Comparison of ENCODE assay signal across 22 cellular contexts in genomic region chr9:37383876-37384715, GRCh38. TPM values are rescaled to one million over a fixed set of nuclear protein-coding genes. Genes with fewer than 3 reads are reported as not detected.
A peak's percentile ranks its signal among the peaks of the same experiment; 100 is the strongest.
DNase-seq lines count a peak whose midpoint lies in the region; ATAC-seq, FAIRE-seq and TF ChIP-seq lines count a peak whose summit lies in the region.
"Had no signal": no experiment of that assay in that cellular context is flagged by ENCODE, and none has a peak within 500 bp of the region (broad histone marks: within the 10 kb centered on the region; RNA-seq: fewer than 3 reads in every experiment).

No MANE protein-coding gene starts in this region.

- H3K36me3 ChIP-seq in Karpas-422 (ENCODE audit: insufficient read depth, low read length) = peaks cover 4% of the 10 kb centered on the region; the same call in 1 of the 2 replicates
- no peaks in the 10 kb centered on the region for H3K36me3 ChIP-seq in neural progenitor cell
- no peaks in the 10 kb centered on the region for H3K36me3 ChIP-seq in small intestine (ENCODE audit: control insufficient read depth in 2 of 2, insufficient read depth in 2 of 2, low read length in 2 of 2)
- H3K36me3 ChIP-seq: MG63 had no signal

- H4K20me1 ChIP-seq in Karpas-422 (ENCODE audit: insufficient read depth, low read depth, low read length) = no peaks in the 10 kb centered on the region
- no peaks in the 10 kb centered on the region for H4K20me1 ChIP-seq in neural progenitor cell (ENCODE audit: low read depth)

- H3K4me3 Mint-ChIP-seq in WTC11 = no peak overlapping the region
- H3K4me3 Mint-ChIP-seq in neural progenitor cell = no peak overlapping the region
- no peak overlapping the region for H3K4me3 Mint-ChIP-seq in T-cell
- H3K4me3 Mint-ChIP-seq: CD14-positive monocyte had no signal

- peak overlapping the region; percentile 96 for H3K27ac ChIP-seq in Karpas-422 (ENCODE audit: low read length)
- H3K27ac ChIP-seq in neural progenitor cell = no peak overlapping the region
- no peak overlapping the region for H3K27ac ChIP-seq in small intestine (ENCODE audit: low read depth in 1 of 2, low read length in 1 of 2)
- H3K27ac ChIP-seq: HL-60 had no signal

- WGBS in small intestine, 3 donors = 84 to 91% (median 85%) methylated on average over 12 of the region's 12 CpGs

- H3K9me2 ChIP-seq in Karpas-422 (replicated peaks; ENCODE audit: insufficient read depth, low read length) = no peaks in the 10 kb centered on the region

- TF ChIP-seq CTCF in GM12875 (IDR thresholded peaks at IDR 0.05; ENCODE audit: borderline replicate concordance, insufficient read depth, low read depth, low read length) = no peak
- no peak for TF ChIP-seq CTCF in WTC11 (IDR thresholded peaks at IDR 0.05)
- TF ChIP-seq CTCF in neural progenitor cell (IDR thresholded peaks at IDR 0.05) = no peak

- CTCF ChIA-PET in WTC11 (lab: Charles Lee) (interaction anchor here (0.6 to 1.1 kb wide), 3 partner anchors 10 to 27 kb away, joined by 3 to 6 read pairs (median 3); no protein-coding TSS in a partner anchor), T-cell (lab: Charles Lee) (no interaction called here)

- H3K9me3 ChIP-seq in Karpas-422 (ENCODE audit: low read length) = peaks cover 3% of the 10 kb centered on the region; the same call in 1 of the 2 replicates
- no peaks in the 10 kb centered on the region for H3K9me3 ChIP-seq in neural progenitor cell (ENCODE audit: low read depth)
- H3K9me3 ChIP-seq in small intestine (ENCODE audit: control insufficient read depth, low read depth) = no peaks in the 10 kb centered on the region
- H3K9me3 ChIP-seq: MG63 had no signal

- H2AFZ ChIP-seq in Karpas-422 (ENCODE audit: low read length) (no peak overlapping the region), neural progenitor cell (replicated peaks) (no peak overlapping the region)

- H3K9ac ChIP-seq in Karpas-422 (ENCODE audit: low read length) (peak overlapping the region; percentile 83), neural progenitor cell (no peak overlapping the region)

- ATAC-seq in WTC11 (no peak), T-cell (replicated peaks in 1 of 4) (no peak), HG03457 (IDR thresholded peaks at IDR 0.05; ENCODE audit: unreplicated experiment) (no peak)
- ATAC-seq: SK-N-SH treated with all-trans-retinoic acid at 6 μM for 48 hours had no signal

- no peaks in the 10 kb centered on the region for H3K79me2 ChIP-seq in Karpas-422 (ENCODE audit: low read length)
- H3K79me2 ChIP-seq in neural progenitor cell (ENCODE audit: low read depth) = no peaks in the 10 kb centered on the region

- peak; percentile 91 for DNase-seq in Karpas-422
- no peak for DNase-seq in WTC11 (ENCODE audit: low spot score)
- no peak for DNase-seq in neural progenitor cell (ENCODE audit: low spot score)
- no peak for DNase-seq in T-cell
- no peak for DNase-seq in small intestine
- DNase-seq: ACHN, COR-L47, DMS153, H7, Kasumi-1, MG63, NCI-H1092 treated with DMSO at 0.1 percent for 48 hours, NCI-H2081, NCI-H2171 treated with DMSO at 0.1 percent for 48 hours, NCI-H446, RPMI8226, SHP77 treated with DMSO at 0.1 percent for 48 hours had no signal

- peaks cover 7% of the 10 kb centered on the region for H3K4me1 Mint-ChIP-seq in WTC11
- H3K4me1 Mint-ChIP-seq in neural progenitor cell = peaks cover 14% of the 10 kb centered on the region
- peaks cover 0 to 7% (median 0%) of the 10 kb centered on the region in 3 donors for H3K4me1 Mint-ChIP-seq in T-cell
- H3K4me1 Mint-ChIP-seq: CD14-positive monocyte had no signal

- H3K27me3 ChIP-seq in Karpas-422 (ENCODE audit: low read length) = no peaks in the 10 kb centered on the region
- H3K27me3 ChIP-seq in neural progenitor cell = no peaks in the 10 kb centered on the region
- no peaks in the 10 kb centered on the region for H3K27me3 ChIP-seq in small intestine (ENCODE audit: control insufficient read depth in 2 of 2, insufficient read depth in 2 of 2, low read length in 2 of 2)
- H3K27me3 ChIP-seq: MG63 had no signal

- no peak for FAIRE-seq in small intestine (lab: Jason Lieb, UNC)

- H3K4me3 ChIP-seq in GM12875 (ENCODE audit: low read depth, low read length) = peak overlapping the region; percentile 19
- H3K4me3 ChIP-seq in Karpas-422 (ENCODE audit: low read length) = peak overlapping the region; percentile 61
- H3K4me3 ChIP-seq in neural progenitor cell = no peak overlapping the region
- H3K4me3 ChIP-seq in small intestine (ENCODE audit: low read depth in 1 of 2, low read length in 2 of 2) = no peak overlapping the region
- H3K4me3 ChIP-seq: MG63 had no signal

- H3K36me3 Mint-ChIP-seq in WTC11 (no peaks in the 10 kb centered on the region), neural progenitor cell (no peaks in the 10 kb centered on the region), T-cell (peaks cover 4% of the 10 kb centered on the region)
- H3K36me3 Mint-ChIP-seq: CD14-positive monocyte had no signal

- no peak overlapping the region for H3K27ac Mint-ChIP-seq in WTC11
- peak overlapping the region; percentile 24 for H3K27ac Mint-ChIP-seq in neural progenitor cell
- H3K27ac Mint-ChIP-seq in T-cell = no peak overlapping the region

- H3K4me1 ChIP-seq in Karpas-422 (ENCODE audit: low read length) (peaks cover 80% of the 10 kb centered on the region), neural progenitor cell (peaks cover 3% of the 10 kb centered on the region), small intestine (ENCODE audit: control insufficient read depth in 2 of 2, insufficient read depth in 1 of 2, low read depth in 1 of 2, low read length in 1 of 2) (no peaks in the 10 kb centered on the region)

- H3K9me3 Mint-ChIP-seq in WTC11 (peaks cover 7% of the 10 kb centered on the region), neural progenitor cell (peaks cover 3% of the 10 kb centered on the region), T-cell (peaks cover 0 to 3% (median 0%) of the 10 kb centered on the region in 3 donors)

- H3K27me3 Mint-ChIP-seq in WTC11 (ENCODE audit: low read depth) (no peaks in the 10 kb centered on the region), neural progenitor cell (ENCODE audit: insufficient read depth, low read depth) (peaks cover 5% of the 10 kb centered on the region), T-cell (no peaks in the 10 kb centered on the region)

- no peaks in the 10 kb centered on the region for H3F3A ChIP-seq in neural progenitor cell (ENCODE audit: low read depth)

- H3K4me2 ChIP-seq in Karpas-422 (ENCODE audit: low read depth, low read length, poor library complexity, severe bottlenecking) (peak overlapping the region; percentile 81), neural progenitor cell (no peak overlapping the region)

- POLR2A ChIA-PET in WTC11 (lab: Charles Lee) (interaction anchor here (1.1 kb wide), 1 partner anchor 10 kb away, joined by 4 read pairs; no protein-coding TSS in a partner anchor), T-cell (lab: Charles Lee) (no interaction called here)

TF ChIP-seq in WTC11, 78 proteins besides CTCF, POLR2A, EP300 and RAD21:
- peak; percentile 75 for TF ChIP-seq ZNF121 (CRISPR knock-in tag; IDR thresholded peaks at IDR 0.05)
- TF ChIP-seq GTF2I (CRISPR knock-in tag; conservative IDR thresholded peaks at IDR 0.05) = no peak
TF ChIP-seq in WTC11: peak in this region for 1.

RNA-seq across cellular contexts. Expression of gene GRHPR, which starts 38.4 kb away (rescaled TPM):
- 234 and 345 TPM in 2 replicates for total RNA-seq in Karpas-422 (2014; rRNA removed; shearing (Covaris generic); ENCODE audit: low replicate concordance)
- 80.7 to 103 TPM (median 102 TPM) in 3 replicates for total RNA-seq in WTC11 (2021)
- 116 and 187 TPM in 2 replicates for total RNA-seq in neural progenitor cell (ENCODE audit: low replicate concordance)
- total RNA-seq in T-cell = 10 to 100 TPM; 33.3 to 63.8 (median 43.9) TPM
- polyA plus RNA-seq in small intestine = 100 to 1,000 TPM; 103 to 134 (median 132) TPM

Comparison
In these comparisons a context has a peak if more than half of its experiments do, and no peak if none do; other contexts are left out.
1. H3K4me3 ChIP-seq: peak in GM12875 (single experiment) and Karpas-422 (single experiment); none in neural progenitor cell (single experiment) and small intestine (0 of 2).